8 cellular contexts compared by ENCODE assay signal in the genomic region with DNA sequence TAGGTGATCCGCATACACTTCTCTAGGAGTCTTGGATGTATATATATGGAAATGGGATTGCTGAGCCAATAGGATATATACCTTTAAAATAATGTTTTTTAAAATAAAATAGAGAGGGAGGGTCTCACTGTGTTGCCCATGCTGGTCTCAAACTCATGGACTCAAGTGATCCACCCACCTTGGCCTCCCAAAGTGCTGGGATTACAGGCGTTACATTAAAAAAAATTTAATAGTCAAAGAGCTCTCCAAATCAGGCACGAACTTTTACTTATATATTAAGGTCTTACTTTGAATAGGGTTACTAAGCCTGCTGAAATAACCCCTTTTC.
DNase-seq lines count a peak whose midpoint lies in the region; ATAC-seq and TF ChIP-seq lines count a peak whose summit lies in the region.

No MANE protein-coding gene starts in this region.

- TF ChIP-seq CTCF in glutamatergic neuron (IDR thresholded peaks at IDR 0.05; ENCODE audit: partially characterized antibody, unreplicated experiment): no peak

- H3K4me1 Mint-ChIP-seq in activated CD4-positive, alpha-beta memory T cell treated with anti-CD3 and anti-CD28 coated beads for 36 hours (ENCODE audit: low read depth): peaks cover 5% of the 10 kb centered on the region
- H3K4me1 Mint-ChIP-seq in glutamatergic neuron (ENCODE audit: low read depth, unreplicated experiment): peaks cover 2% of the 10 kb centered on the region
- H3K4me1 Mint-ChIP-seq in stimulated activated memory B cell treated with anti-CD40 and anti-IgM and Interleukin-4, amounts not matched to agents 10 μg/mL and 1 μg/mL and 100 μg/mL, for 72 hours: no peaks in the 10 kb centered on the region

- ATAC-seq in stimulated activated memory B cell treated with anti-CD40 and anti-IgM and Interleukin-4, amounts not matched to agents 10 μg/mL and 1 μg/mL and 100 μg/mL, for 72 hours: no peak
- ATAC-seq in left colon: no peak
- no peak for ATAC-seq in HG03095 (IDR thresholded peaks at IDR 0.05; ENCODE audit: unreplicated experiment)

- no peaks in the 10 kb centered on the region for H3K36me3 Mint-ChIP-seq in activated CD4-positive, alpha-beta memory T cell treated with anti-CD3 and anti-CD28 coated beads for 36 hours
- H3K36me3 Mint-ChIP-seq in glutamatergic neuron (ENCODE audit: unreplicated experiment): peaks cover 6% of the 10 kb centered on the region
- peaks cover 13% of the 10 kb centered on the region for H3K36me3 Mint-ChIP-seq in stimulated activated memory B cell treated with anti-CD40 and anti-IgM and Interleukin-4, amounts not matched to agents 10 μg/mL and 1 μg/mL and 100 μg/mL, for 72 hours

- no peaks in the 10 kb centered on the region for H3K27me3 Mint-ChIP-seq in activated CD4-positive, alpha-beta memory T cell treated with anti-CD3 and anti-CD28 coated beads for 36 hours
- peaks cover 5% of the 10 kb centered on the region for H3K27me3 Mint-ChIP-seq in glutamatergic neuron (ENCODE audit: unreplicated experiment)
- no peaks in the 10 kb centered on the region for H3K27me3 Mint-ChIP-seq in stimulated activated memory B cell treated with anti-CD40 and anti-IgM and Interleukin-4, amounts not matched to agents 10 μg/mL and 1 μg/mL and 100 μg/mL, for 72 hours

- CTCF ChIA-PET in activated CD4-positive, alpha-beta memory T cell treated with anti-CD3 and anti-CD28 coated beads for 36 hours (lab: Charles Lee): interaction anchor here (0.7 to 1.8 kb wide), 4 partner anchors 14 to 360 kb away, joined by 3 to 10 read pairs (median 4); a partner anchor contains a TSS

- intact Hi-C loops in activated CD4-positive, alpha-beta memory T cell treated with anti-CD3 and anti-CD28 coated beads for 36 hours (cut with micrococcal nuclease): loop anchor here (1.0 to 5.0 kb wide), 8 partner anchors 110 to 922 kb away; a partner anchor contains a TSS
- intact Hi-C loops in left colon (cut with DNase I, micrococcal nuclease): no loop called here

- peak overlapping the region; percentile 99 for H3K27ac Mint-ChIP-seq in activated CD4-positive, alpha-beta memory T cell treated with anti-CD3 and anti-CD28 coated beads for 36 hours
- H3K27ac Mint-ChIP-seq in glutamatergic neuron (ENCODE audit: unreplicated experiment): peak overlapping the region; percentile 99
- H3K27ac Mint-ChIP-seq in stimulated activated memory B cell treated with anti-CD40 and anti-IgM and Interleukin-4, amounts not matched to agents 10 μg/mL and 1 μg/mL and 100 μg/mL, for 72 hours: peak overlapping the region; percentile 96

- POLR2A ChIA-PET in activated CD4-positive, alpha-beta memory T cell treated with anti-CD3 and anti-CD28 coated beads for 36 hours (lab: Charles Lee): interaction anchor here (0.9 to 1.5 kb wide), 4 partner anchors 109 to 850 kb away, joined by 3 to 9 read pairs (median 4); a partner anchor contains a TSS

- H3K9me3 Mint-ChIP-seq in activated CD4-positive, alpha-beta memory T cell treated with anti-CD3 and anti-CD28 coated beads for 36 hours: peaks cover 8% of the 10 kb centered on the region
- peaks cover 4% of the 10 kb centered on the region for H3K9me3 Mint-ChIP-seq in glutamatergic neuron (ENCODE audit: unreplicated experiment)
- H3K9me3 Mint-ChIP-seq in stimulated activated memory B cell treated with anti-CD40 and anti-IgM and Interleukin-4, amounts not matched to agents 10 μg/mL and 1 μg/mL and 100 μg/mL, for 72 hours: peaks cover 6% of the 10 kb centered on the region

- H3K4me3 Mint-ChIP-seq in activated CD4-positive, alpha-beta memory T cell treated with anti-CD3 and anti-CD28 coated beads for 36 hours: peak overlapping the region; percentile 90
- peak overlapping the region; percentile 92 for H3K4me3 Mint-ChIP-seq in glutamatergic neuron (ENCODE audit: unreplicated experiment)
- peak overlapping the region; percentile 91 for H3K4me3 Mint-ChIP-seq in stimulated activated memory B cell treated with anti-CD40 and anti-IgM and Interleukin-4, amounts not matched to agents 10 μg/mL and 1 μg/mL and 100 μg/mL, for 72 hours

- DNase-seq in DMS 273 (lab: John Stamatoyannopoulos, UW; ENCODE audit: unreplicated experiment): peak; percentile 23
- DNase-seq in DMS 273 treated with DMSO at 0.1 percent for 48 hours (lab: John Stamatoyannopoulos, UW): no peak
- no peak for DNase-seq in activated CD4-positive, alpha-beta memory T cell treated with anti-CD3 and anti-CD28 coated beads for 36 hours
- no peak for DNase-seq in glutamatergic neuron
- DNase-seq in left colon: no peak
- DNase-seq in activated CD4-positive, alpha-beta T cell treated with anti-CD3 and anti-CD28 coated beads, Interleukin-2, amount 50 U/mL, for 4 hours: no peak
